In the genomic region with DNA sequence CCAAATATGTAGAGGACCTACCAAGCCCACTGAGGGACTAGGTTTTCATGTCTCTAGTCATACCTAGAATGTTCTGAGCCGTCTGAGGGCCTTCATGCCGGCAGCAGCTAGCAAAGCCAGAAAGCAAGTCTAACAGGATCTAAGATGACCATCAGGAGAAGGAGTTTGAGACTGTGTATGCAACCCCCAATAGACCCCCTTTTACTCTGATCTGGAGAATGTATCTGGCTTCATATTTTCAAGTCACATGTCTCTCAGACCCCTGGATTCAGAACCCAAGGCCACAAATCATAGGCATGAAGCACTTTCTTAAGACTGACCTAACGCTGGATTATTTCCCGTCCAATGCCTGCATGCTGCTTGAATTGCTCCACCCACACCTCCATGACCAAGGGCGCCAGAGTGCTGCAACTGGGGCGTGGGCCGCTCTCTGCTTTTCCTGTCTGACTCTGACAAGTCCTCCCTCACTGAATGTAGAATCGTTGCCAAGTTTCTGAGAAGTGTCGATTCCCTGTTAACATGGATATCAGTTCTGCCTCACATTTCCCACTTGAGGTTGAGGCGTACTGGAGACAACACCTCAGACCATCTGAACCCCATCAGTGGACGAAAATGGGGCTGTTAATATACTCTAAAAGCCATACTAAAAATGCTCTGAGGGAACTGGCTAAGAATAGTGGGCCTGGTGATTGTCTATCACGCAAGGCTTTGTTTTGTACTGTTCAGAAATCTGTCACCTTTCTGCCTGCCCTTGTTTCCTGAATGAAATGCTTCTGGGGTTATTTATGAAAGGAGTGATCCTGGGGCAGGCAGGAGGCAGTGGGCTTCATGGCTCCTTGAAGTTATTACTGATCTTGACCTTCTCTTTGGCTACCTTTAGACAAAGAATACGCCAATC, we compare ENCODE assay signal across 1 cellular context.
TF ChIP-seq lines count a peak whose summit lies in the region.

No MANE protein-coding gene starts in this region.

TF ChIP-seq in K562, 482 proteins besides CTCF, POLR2A, EP300 and RAD21 (continued from another document and continues in another):
- TF ChIP-seq MED1 (CRISPR knock-in tag; IDR thresholded peaks at IDR 0.05; ENCODE audit: borderline replicate concordance), result no peak
- TF ChIP-seq DDX20 (tag; IDR thresholded peaks at IDR 0.05; ENCODE audit: low read depth), result no peak
- no peak for TF ChIP-seq JUNB (CRISPR knock-in tag; conservative IDR thresholded peaks at IDR 0.05)
- TF ChIP-seq TCF7L2 (IDR thresholded peaks at IDR 0.05; ENCODE audit: low read depth, low read length), result no peak
- TF ChIP-seq RUNX1 (IDR thresholded peaks at IDR 0.05; ENCODE audit: low read depth), result no peak
- TF ChIP-seq, protein P1, sequence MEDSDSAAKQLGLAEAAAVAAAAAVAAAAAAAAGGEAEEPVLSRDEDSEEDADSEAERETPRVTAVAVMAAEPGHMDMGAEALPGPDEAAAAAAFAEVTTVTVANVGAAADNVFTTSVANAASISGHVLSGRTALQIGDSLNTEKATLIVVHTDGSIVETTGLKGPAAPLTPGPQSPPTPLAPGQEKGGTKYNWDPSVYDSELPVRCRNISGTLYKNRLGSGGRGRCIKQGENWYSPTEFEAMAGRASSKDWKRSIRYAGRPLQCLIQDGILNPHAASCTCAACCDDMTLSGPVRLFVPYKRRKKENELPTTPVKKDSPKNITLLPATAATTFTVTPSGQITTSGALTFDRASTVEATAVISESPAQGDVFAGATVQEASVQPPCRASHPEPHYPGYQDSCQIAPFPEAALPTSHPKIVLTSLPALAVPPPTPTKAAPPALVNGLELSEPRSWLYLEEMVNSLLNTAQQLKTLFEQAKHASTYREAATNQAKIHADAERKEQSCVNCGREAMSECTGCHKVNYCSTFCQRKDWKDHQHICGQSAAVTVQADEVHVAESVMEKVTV (CRISPR knock-in tag; IDR thresholded peaks at IDR 0.05), result no peak
- TF ChIP-seq MCM2 (IDR thresholded peaks at IDR 0.05; ENCODE audit: low read depth), result no peak
- TF ChIP-seq SMC3 (conservative IDR thresholded peaks at IDR 0.05; ENCODE audit: insufficient read depth, low read depth, low read length), result no peak
- TF ChIP-seq RFX1 (IDR thresholded peaks at IDR 0.05), result no peak
- no peak for TF ChIP-seq ZFP36 (IDR thresholded peaks at IDR 0.05; ENCODE audit: low read depth, low read length, partially characterized antibody)
- TF ChIP-seq HNRNPLL (IDR thresholded peaks at IDR 0.05; ENCODE audit: low read depth, low read length, poor library complexity, severe bottlenecking), result no peak
- no peak for TF ChIP-seq KDM2B (CRISPR knock-in tag; IDR thresholded peaks at IDR 0.05)
- TF ChIP-seq, protein P2, sequence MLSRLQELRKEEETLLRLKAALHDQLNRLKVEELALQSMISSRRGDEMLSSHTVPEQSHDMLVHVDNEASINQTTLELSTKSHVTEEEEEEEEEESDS (CRISPR knock-in tag; IDR thresholded peaks at IDR 0.05), result no peak
- TF ChIP-seq JUN (IDR thresholded peaks at IDR 0.05; ENCODE audit: borderline replicate concordance, low read depth, low read length), result 0 out of 2 replicates have a peak, but pooled peaks have one; percentile 7
- TF ChIP-seq JUN (CRISPR knock-in tag; IDR thresholded peaks at IDR 0.05; ENCODE audit: borderline replicate concordance), result no peak
- TF ChIP-seq CREBBP (IDR thresholded peaks at IDR 0.05; ENCODE audit: low read depth, low read length), result no peak
- TF ChIP-seq, protein P3, sequence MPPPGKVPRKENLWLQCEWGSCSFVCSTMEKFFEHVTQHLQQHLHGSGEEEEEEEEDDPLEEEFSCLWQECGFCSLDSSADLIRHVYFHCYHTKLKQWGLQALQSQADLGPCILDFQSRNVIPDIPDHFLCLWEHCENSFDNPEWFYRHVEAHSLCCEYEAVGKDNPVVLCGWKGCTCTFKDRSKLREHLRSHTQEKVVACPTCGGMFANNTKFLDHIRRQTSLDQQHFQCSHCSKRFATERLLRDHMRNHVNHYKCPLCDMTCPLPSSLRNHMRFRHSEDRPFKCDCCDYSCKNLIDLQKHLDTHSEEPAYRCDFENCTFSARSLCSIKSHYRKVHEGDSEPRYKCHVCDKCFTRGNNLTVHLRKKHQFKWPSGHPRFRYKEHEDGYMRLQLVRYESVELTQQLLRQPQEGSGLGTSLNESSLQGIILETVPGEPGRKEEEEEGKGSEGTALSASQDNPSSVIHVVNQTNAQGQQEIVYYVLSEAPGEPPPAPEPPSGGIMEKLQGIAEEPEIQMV (tag; conservative IDR thresholded peaks at IDR 0.05; ENCODE audit: low read depth), result no peak
- TF ChIP-seq NCOA2 (IDR thresholded peaks at IDR 0.05; ENCODE audit: partially characterized antibody in 2 of 2), result no peak
- TF ChIP-seq, protein P4, sequence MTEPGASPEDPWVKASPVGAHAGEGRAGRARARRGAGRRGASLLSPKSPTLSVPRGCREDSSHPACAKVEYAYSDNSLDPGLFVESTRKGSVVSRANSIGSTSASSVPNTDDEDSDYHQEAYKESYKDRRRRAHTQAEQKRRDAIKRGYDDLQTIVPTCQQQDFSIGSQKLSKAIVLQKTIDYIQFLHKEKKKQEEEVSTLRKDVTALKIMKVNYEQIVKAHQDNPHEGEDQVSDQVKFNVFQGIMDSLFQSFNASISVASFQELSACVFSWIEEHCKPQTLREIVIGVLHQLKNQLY (CRISPR knock-in tag; conservative IDR thresholded peaks at IDR 0.05), result no peak
- TF ChIP-seq CAMTA2 (CRISPR knock-in tag; conservative IDR thresholded peaks at IDR 0.05), result no peak
- TF ChIP-seq, protein P5, sequence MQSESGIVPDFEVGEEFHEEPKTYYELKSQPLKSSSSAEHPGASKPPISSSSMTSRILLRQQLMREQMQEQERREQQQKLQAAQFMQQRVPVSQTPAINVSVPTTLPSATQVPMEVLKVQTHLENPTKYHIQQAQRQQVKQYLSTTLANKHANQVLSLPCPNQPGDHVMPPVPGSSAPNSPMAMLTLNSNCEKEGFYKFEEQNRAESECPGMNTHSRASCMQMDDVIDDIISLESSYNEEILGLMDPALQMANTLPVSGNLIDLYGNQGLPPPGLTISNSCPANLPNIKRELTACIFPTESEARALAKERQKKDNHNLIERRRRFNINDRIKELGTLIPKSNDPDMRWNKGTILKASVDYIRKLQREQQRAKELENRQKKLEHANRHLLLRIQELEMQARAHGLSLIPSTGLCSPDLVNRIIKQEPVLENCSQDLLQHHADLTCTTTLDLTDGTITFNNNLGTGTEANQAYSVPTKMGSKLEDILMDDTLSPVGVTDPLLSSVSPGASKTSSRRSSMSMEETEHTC (IDR thresholded peaks at IDR 0.05), result no peak
- TF ChIP-seq SMARCC2 (IDR thresholded peaks at IDR 0.05; ENCODE audit: low read depth), result no peak
- no peak for TF ChIP-seq BDP1 (IDR thresholded peaks at IDR 0.05; ENCODE audit: insufficient read depth, insufficient read length)
- no peak for TF ChIP-seq ZNF785 (CRISPR knock-in tag; IDR thresholded peaks at IDR 0.05)
- no peak for TF ChIP-seq ZNF445 (CRISPR knock-in tag; IDR thresholded peaks at IDR 0.05; ENCODE audit: low read depth)
- TF ChIP-seq MBD2 (IDR thresholded peaks at IDR 0.05; ENCODE audit: borderline replicate concordance, low read depth), result no peak
- no peak for TF ChIP-seq ZNF41 (CRISPR knock-in tag; conservative IDR thresholded peaks at IDR 0.05)
- no peak for TF ChIP-seq PHF21A (IDR thresholded peaks at IDR 0.05; ENCODE audit: borderline replicate concordance, low read depth)
- TF ChIP-seq LARP7 (IDR thresholded peaks at IDR 0.05), result no peak
- no peak for TF ChIP-seq ELF1 (tag; IDR thresholded peaks at IDR 0.05)
- TF ChIP-seq ZNF324 (CRISPR knock-in tag; IDR thresholded peaks at IDR 0.05), result no peak
- TF ChIP-seq, protein P6, sequence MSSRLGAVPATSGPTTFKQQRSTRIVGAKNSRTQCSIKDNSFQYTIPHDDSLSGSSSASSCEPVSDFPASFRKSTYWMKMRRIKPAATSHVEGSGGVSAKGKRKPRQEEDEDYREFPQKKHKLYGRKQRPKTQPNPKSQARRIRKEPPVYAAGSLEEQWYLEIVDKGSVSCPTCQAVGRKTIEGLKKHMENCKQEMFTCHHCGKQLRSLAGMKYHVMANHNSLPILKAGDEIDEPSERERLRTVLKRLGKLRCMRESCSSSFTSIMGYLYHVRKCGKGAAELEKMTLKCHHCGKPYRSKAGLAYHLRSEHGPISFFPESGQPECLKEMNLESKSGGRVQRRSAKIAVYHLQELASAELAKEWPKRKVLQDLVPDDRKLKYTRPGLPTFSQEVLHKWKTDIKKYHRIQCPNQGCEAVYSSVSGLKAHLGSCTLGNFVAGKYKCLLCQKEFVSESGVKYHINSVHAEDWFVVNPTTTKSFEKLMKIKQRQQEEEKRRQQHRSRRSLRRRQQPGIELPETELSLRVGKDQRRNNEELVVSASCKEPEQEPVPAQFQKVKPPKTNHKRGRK (tag; IDR thresholded peaks at IDR 0.05), result no peak
- TF ChIP-seq, protein P7, sequence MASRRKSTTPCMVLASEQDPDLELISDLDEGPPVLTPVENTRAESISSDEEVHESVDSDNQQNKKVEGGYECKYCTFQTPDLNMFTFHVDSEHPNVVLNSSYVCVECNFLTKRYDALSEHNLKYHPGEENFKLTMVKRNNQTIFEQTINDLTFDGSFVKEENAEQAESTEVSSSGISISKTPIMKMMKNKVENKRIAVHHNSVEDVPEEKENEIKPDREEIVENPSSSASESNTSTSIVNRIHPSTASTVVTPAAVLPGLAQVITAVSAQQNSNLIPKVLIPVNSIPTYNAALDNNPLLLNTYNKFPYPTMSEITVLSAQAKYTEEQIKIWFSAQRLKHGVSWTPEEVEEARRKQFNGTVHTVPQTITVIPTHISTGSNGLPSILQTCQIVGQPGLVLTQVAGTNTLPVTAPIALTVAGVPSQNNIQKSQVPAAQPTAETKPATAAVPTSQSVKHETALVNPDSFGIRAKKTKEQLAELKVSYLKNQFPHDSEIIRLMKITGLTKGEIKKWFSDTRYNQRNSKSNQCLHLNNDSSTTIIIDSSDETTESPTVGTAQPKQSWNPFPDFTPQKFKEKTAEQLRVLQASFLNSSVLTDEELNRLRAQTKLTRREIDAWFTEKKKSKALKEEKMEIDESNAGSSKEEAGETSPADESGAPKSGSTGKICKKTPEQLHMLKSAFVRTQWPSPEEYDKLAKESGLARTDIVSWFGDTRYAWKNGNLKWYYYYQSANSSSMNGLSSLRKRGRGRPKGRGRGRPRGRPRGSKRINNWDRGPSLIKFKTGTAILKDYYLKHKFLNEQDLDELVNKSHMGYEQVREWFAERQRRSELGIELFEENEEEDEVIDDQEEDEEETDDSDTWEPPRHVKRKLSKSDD (conservative IDR thresholded peaks at IDR 0.05; ENCODE audit: low read length), result no peak
- no peak for TF ChIP-seq KAT7 (CRISPR knock-in tag; IDR thresholded peaks at IDR 0.05; ENCODE audit: borderline replicate concordance)
- TF ChIP-seq ZNF165 (CRISPR knock-in tag; IDR thresholded peaks at IDR 0.05; ENCODE audit: borderline replicate concordance), result no peak
- TF ChIP-seq MECOM (CRISPR knock-in tag; IDR thresholded peaks at IDR 0.05), result no peak
- TF ChIP-seq, protein P8, sequence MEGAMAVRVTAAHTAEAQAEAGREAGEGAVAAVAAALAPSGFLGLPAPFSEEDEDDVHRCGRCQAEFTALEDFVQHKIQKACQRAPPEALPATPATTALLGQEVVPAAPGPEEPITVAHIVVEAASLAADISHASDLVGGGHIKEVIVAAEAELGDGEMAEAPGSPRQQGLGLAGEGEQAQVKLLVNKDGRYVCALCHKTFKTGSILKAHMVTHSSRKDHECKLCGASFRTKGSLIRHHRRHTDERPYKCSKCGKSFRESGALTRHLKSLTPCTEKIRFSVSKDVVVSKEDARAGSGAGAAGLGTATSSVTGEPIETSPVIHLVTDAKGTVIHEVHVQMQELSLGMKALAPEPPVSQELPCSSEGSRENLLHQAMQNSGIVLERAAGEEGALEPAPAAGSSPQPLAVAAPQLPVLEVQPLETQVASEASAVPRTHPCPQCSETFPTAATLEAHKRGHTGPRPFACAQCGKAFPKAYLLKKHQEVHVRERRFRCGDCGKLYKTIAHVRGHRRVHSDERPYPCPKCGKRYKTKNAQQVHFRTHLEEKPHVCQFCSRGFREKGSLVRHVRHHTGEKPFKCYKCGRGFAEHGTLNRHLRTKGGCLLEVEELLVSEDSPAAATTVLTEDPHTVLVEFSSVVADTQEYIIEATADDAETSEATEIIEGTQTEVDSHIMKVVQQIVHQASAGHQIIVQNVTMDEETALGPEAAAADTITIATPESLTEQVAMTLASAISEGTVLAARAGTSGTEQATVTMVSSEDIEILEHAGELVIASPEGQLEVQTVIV (CRISPR knock-in tag; IDR thresholded peaks at IDR 0.05; ENCODE audit: borderline replicate concordance), result no peak
- TF ChIP-seq MCM3 (IDR thresholded peaks at IDR 0.05), result no peak
- TF ChIP-seq, protein P9, sequence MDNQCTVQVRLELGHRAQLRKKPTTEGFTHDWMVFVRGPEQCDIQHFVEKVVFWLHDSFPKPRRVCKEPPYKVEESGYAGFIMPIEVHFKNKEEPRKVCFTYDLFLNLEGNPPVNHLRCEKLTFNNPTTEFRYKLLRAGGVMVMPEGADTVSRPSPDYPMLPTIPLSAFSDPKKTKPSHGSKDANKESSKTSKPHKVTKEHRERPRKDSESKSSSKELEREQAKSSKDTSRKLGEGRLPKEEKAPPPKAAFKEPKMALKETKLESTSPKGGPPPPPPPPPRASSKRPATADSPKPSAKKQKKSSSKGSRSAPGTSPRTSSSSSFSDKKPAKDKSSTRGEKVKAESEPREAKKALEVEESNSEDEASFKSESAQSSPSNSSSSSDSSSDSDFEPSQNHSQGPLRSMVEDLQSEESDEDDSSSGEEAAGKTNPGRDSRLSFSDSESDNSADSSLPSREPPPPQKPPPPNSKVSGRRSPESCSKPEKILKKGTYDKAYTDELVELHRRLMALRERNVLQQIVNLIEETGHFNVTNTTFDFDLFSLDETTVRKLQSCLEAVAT (IDR thresholded peaks at IDR 0.05), result 0 out of 4 replicates have a peak, but pooled peaks of 1 of the 2 experiments have one; percentile 25
- TF ChIP-seq NONO (IDR thresholded peaks at IDR 0.05; ENCODE audit: low read depth in 2 of 2, low read length in 1 of 2), result no peak
- TF ChIP-seq NCOA6 (IDR thresholded peaks at IDR 0.05), result no peak
- TF ChIP-seq THRAP3 (IDR thresholded peaks at IDR 0.05; ENCODE audit: borderline replicate concordance), result no peak
- TF ChIP-seq, protein P10, sequence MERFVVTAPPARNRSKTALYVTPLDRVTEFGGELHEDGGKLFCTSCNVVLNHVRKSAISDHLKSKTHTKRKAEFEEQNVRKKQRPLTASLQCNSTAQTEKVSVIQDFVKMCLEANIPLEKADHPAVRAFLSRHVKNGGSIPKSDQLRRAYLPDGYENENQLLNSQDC (CRISPR knock-in tag; IDR thresholded peaks at IDR 0.05), result no peak
- TF ChIP-seq ZNF3 (CRISPR knock-in tag; IDR thresholded peaks at IDR 0.05), result no peak
- TF ChIP-seq KLF10 (CRISPR knock-in tag; IDR thresholded peaks at IDR 0.05), result no peak
- no peak for TF ChIP-seq ZKSCAN8 (CRISPR knock-in tag; IDR thresholded peaks at IDR 0.05)
- no peak for TF ChIP-seq CBX5 (IDR thresholded peaks at IDR 0.05; ENCODE audit: borderline replicate concordance, low read depth)
- TF ChIP-seq TFAM (CRISPR knock-in tag; conservative IDR thresholded peaks at IDR 0.05), result no peak
- TF ChIP-seq ESRRB (CRISPR knock-in tag; IDR thresholded peaks at IDR 0.05; ENCODE audit: borderline replicate concordance), result no peak
- TF ChIP-seq HNRNPUL1 (IDR thresholded peaks at IDR 0.05; ENCODE audit: low read length), result no peak
- no peak for TF ChIP-seq ZNF589 (CRISPR knock-in tag; IDR thresholded peaks at IDR 0.05; ENCODE audit: low read depth)
